21 cellular contexts compared by ENCODE assay signal in the genomic region with DNA sequence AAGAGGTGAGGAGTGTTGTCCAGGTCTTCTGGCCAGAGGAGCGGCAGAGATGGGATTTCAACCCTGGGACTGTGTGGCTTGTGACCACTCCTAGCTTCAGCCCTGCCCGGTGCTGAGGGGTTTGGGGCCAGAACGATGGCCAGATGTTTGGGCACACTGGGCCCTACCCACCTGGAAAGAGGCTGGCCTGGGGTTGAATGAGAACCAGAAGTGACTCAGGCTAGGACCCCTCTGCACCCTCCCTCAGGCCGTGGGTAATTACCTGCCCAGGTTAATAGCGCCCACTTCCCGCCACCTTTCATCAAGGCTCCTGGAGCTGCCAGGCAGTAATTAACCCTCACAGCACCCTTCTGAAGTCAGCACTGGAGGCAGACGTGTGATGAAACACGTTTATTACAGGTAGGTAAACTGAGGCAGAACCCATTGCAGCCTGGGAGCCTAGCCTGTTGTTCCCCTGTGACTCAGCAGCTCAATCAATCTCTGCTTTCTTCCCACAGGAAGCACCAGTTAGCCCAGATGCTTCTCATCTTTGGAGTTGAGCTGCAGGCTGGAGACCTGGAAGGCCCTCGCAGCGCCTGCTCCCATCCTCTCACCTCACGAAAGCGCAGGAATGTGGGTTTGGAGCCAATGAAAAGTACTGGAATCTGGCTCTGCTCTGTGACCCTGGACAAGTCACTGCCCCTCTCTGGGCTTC.
DNase-seq lines count a peak whose midpoint lies in the region; ATAC-seq, FAIRE-seq and TF ChIP-seq lines count a peak whose summit lies in the region.
"Had no signal": no experiment of that assay in that cellular context is flagged by ENCODE, and none has a peak within 500 bp of the region (broad histone marks: within the 10 kb centered on the region; RNA-seq: fewer than 3 reads in every experiment).

No MANE protein-coding gene starts in this region.

- no peaks in the 10 kb centered on the region for H3K36me3 ChIP-seq in RWPE2 (ENCODE audit: low read depth)
- no peaks in the 10 kb centered on the region for H3K36me3 ChIP-seq in rectal smooth muscle tissue (ENCODE audit: control insufficient read depth, insufficient read depth, low read length)
- H3K36me3 ChIP-seq: pancreas had no signal

- no peak for TF ChIP-seq CTCF in A549 (IDR thresholded peaks at IDR 0.05)
- no peak for TF ChIP-seq CTCF in RWPE2 (IDR thresholded peaks at IDR 0.05; ENCODE audit: poor library complexity, severe bottlenecking)
- no peak for TF ChIP-seq CTCF in fibroblast of mammary gland (conservative IDR thresholded peaks at IDR 0.05; ENCODE audit: control insufficient read depth, insufficient read depth, low read depth, low read length)
- no peak for TF ChIP-seq CTCF in foreskin fibroblast (IDR thresholded peaks at IDR 0.05; ENCODE audit: low read depth, low read length)

- H3K27me3 ChIP-seq in RWPE2 (ENCODE audit: insufficient read depth, poor library complexity, severe bottlenecking) (no peaks in the 10 kb centered on the region), rectal smooth muscle tissue (ENCODE audit: control insufficient read depth, insufficient read depth, low read length) (no peaks in the 10 kb centered on the region)
- H3K27me3 ChIP-seq: pancreas had no signal

- no peak for TF ChIP-seq POLR2A in A549 (IDR thresholded peaks at IDR 0.05; ENCODE audit: low read length)

- no peak overlapping the region for H3K9ac ChIP-seq in rectal smooth muscle tissue (ENCODE audit: low read length)

- no peak for TF ChIP-seq RAD21 in A549 (conservative IDR thresholded peaks at IDR 0.05 in 1 of 2, IDR thresholded peaks at IDR 0.05 in 1 of 2)

- no peak for TF ChIP-seq EP300 in A549 (IDR thresholded peaks at IDR 0.05)

- POLR2A ChIA-PET in A549 (lab: Yijun Ruan, JAX): interaction anchor here (0.9 kb wide), 1 partner anchor 10 kb away, joined by 3 read pairs; no protein-coding TSS in a partner anchor

- DNase-seq in A549 (ENCODE audit: low read depth in 1 of 2, low spot score in 1 of 2): no peak
- peak; percentile 80 for DNase-seq in RWPE2 (ENCODE audit: low spot score)
- DNase-seq in fibroblast of mammary gland (ENCODE audit: low read depth): peak; percentile 30
- DNase-seq in activated naive CD4-positive, alpha-beta T cell (lab: John Stamatoyannopoulos, UW): no peak
- no peak for DNase-seq in foreskin fibroblast
- DNase-seq: activated CD8-positive, alpha-beta memory T cell treated with anti-CD3 and anti-CD28 coated beads for 24 hours; activated naive CD8-positive, alpha-beta T cell treated with anti-CD3 and anti-CD28 coated beads, Interleukin-2, amount 10 ng/mL, durations not matched to agents 7 days and 5 days; central memory CD4-positive, alpha-beta T cell; DMS53; effector memory CD8-positive, alpha-beta T cell; hypothalamus; Karpas-422; NCI-H1105 treated with DMSO at 0.1 percent for 48 hours; SIG-M5; small intestine had no signal

- no peak for FAIRE-seq in A549 (lab: Jason Lieb, UNC)
- FAIRE-seq: pancreas, small intestine had no signal

- H3K4me2 ChIP-seq in A549: no peak overlapping the region; the same call in 2 of the 3 replicates
- H3K4me2 ChIP-seq: GM23338 had no signal

- H3K4me3 ChIP-seq in A549 (no peak overlapping the region), RWPE2 (ENCODE audit: severe bottlenecking) (no peak overlapping the region), fibroblast of mammary gland (ENCODE audit: control insufficient read depth, low read depth, low read length) (no peak overlapping the region), rectal smooth muscle tissue (ENCODE audit: low read length) (no peak overlapping the region), foreskin fibroblast (ENCODE audit: low read depth in 1 of 2, low read length in 2 of 2) (no peak overlapping the region)
- H3K4me3 ChIP-seq: GM23338, pancreas had no signal

- H3K4me1 ChIP-seq in A549 (peaks cover 74% of the 10 kb centered on the region), RWPE2 (ENCODE audit: insufficient read depth, poor library complexity, severe bottlenecking) (peaks cover 35% of the 10 kb centered on the region), rectal smooth muscle tissue (ENCODE audit: control insufficient read depth, insufficient read depth, low read length) (peaks cover 26% of the 10 kb centered on the region)

- H3K9me3 ChIP-seq in A549: peaks cover 4% of the 10 kb centered on the region; the same call in 1 of the 3 replicates
- no peaks in the 10 kb centered on the region for H3K9me3 ChIP-seq in RWPE2 (ENCODE audit: severe bottlenecking)
- H3K9me3 ChIP-seq: pancreas had no signal

- CTCF ChIA-PET in A549 (lab: Yijun Ruan, JAX): interaction anchor here (1.1 to 4.0 kb wide), 3 partner anchors 10 to 168 kb away, joined by 3 to 22 read pairs (median 4); no protein-coding TSS in a partner anchor

- ATAC-seq in A549 (no peak), RWPE2 (ENCODE audit: low read depth) (no peak), GM21717 (IDR thresholded peaks at IDR 0.05; ENCODE audit: unreplicated experiment) (no peak), HG03097 (IDR thresholded peaks at IDR 0.05; ENCODE audit: low FRiP score, unreplicated experiment) (no peak)
- ATAC-seq: GM23338 had no signal

- H3K27ac ChIP-seq in A549: peak overlapping the region; percentile 93 to 98
- H3K27ac ChIP-seq in RWPE2 (ENCODE audit: poor library complexity, severe bottlenecking): peak overlapping the region; percentile 80
- H3K27ac ChIP-seq in rectal smooth muscle tissue (ENCODE audit: low read depth, low read length): peak overlapping the region; percentile 42
- H3K27ac ChIP-seq: HL-60 had no signal

- WGBS in A549 (ENCODE audit: missing lambda C conversion rate): 93% methylated on average over 12 of the region's 12 CpGs

TF ChIP-seq in A549, 52 proteins besides CTCF, POLR2A, EP300 and RAD21:
- TF ChIP-seq CEBPB (IDR thresholded peaks at IDR 0.05) (no peak), EHF (CRISPR knock-in tag; IDR thresholded peaks at IDR 0.05) (no peak), HOXB5 (CRISPR knock-in tag; IDR thresholded peaks at IDR 0.05) (no peak), NFE2L2 (conservative IDR thresholded peaks at IDR 0.05; ENCODE audit: low read length) (no peak), GATA3 (IDR thresholded peaks at IDR 0.05; ENCODE audit: borderline replicate concordance) (no peak), FOXS1 (CRISPR knock-in tag; IDR thresholded peaks at IDR 0.05) (no peak), KDM1A (IDR thresholded peaks at IDR 0.05; ENCODE audit: low read depth) (no peak), HEYL (CRISPR knock-in tag; IDR thresholded peaks at IDR 0.05) (no peak), MAZ (IDR thresholded peaks at IDR 0.05; ENCODE audit: borderline replicate concordance, low read depth, low read length) (no peak), RFX5 (IDR thresholded peaks at IDR 0.05) (no peak), NPAS2 (CRISPR knock-in tag; IDR thresholded peaks at IDR 0.05; ENCODE audit: borderline replicate concordance) (no peak), TP53 (CRISPR knock-in tag; IDR thresholded peaks at IDR 0.05) (no peak), RARB (CRISPR knock-in tag; IDR thresholded peaks at IDR 0.05) (no peak), REST (IDR thresholded peaks at IDR 0.05) (no peak), FOSB (CRISPR knock-in tag; IDR thresholded peaks at IDR 0.05) (no peak), MYC (IDR thresholded peaks at IDR 0.05; ENCODE audit: borderline replicate concordance, low read length) (no peak), HES2 (IDR thresholded peaks at IDR 0.05) (no peak)

Comparison
In these comparisons a context has a peak if more than half of its experiments do, and no peak if none do; other contexts are left out.
1. DNase-seq: peak in RWPE2 (single experiment) and fibroblast of mammary gland (single experiment); none in A549 (0 of 2), activated naive CD4-positive, alpha-beta T cell (0 of 4) and foreskin fibroblast (0 of 2).
2. H3K27ac ChIP-seq: peak in every context shown above with its lines; median percentile 96 in A549; 80 in RWPE2; 42 in rectal smooth muscle tissue.